In genomic region chr2:133843551-133843950, GRCh38 we compare ENCODE assay signal across 10 cellular contexts.
"Had no signal": no experiment of that assay in that cellular context is flagged by ENCODE, and none has a peak within 500 bp of the region (broad histone marks: within the 10 kb centered on the region; RNA-seq: fewer than 3 reads in every experiment).

No MANE protein-coding gene starts in this region.

- H3K36me3 ChIP-seq: gastroesophageal sphincter, lower lobe of right lung, right atrium auricular region, thoracic aorta had no signal

- H3K9me3 ChIP-seq: gastroesophageal sphincter, lower lobe of right lung, right atrium auricular region, thoracic aorta had no signal

- H3K36me3 Mint-ChIP-seq: activated CD8-positive, alpha-beta memory T cell treated with anti-CD3 and anti-CD28 coated beads, Interleukin-2, amount 10 ng/mL, durations not matched to agents 7 days and 5 days; activated naive CD8-positive, alpha-beta T cell treated with anti-CD3 and anti-CD28 coated beads for 36 hours had no signal

- H3K27ac Mint-ChIP-seq: activated CD8-positive, alpha-beta memory T cell treated with anti-CD3 and anti-CD28 coated beads, Interleukin-2, amount 10 ng/mL, durations not matched to agents 7 days and 5 days; activated naive CD8-positive, alpha-beta T cell treated with anti-CD3 and anti-CD28 coated beads for 36 hours; activated T-cell treated with anti-CD3 and anti-CD28 coated beads, Interleukin-2, amount 50 U/mL, for 24 hours; stimulated activated naive CD8-positive, alpha-beta T cell treated with anti-CD3 and anti-CD28 coated beads, Interleukin-15, amount 100 ng/mL, for 72 hours had no signal

- H3K27me3 ChIP-seq: right atrium auricular region had no signal

- H3K4me1 Mint-ChIP-seq: activated CD8-positive, alpha-beta memory T cell treated with anti-CD3 and anti-CD28 coated beads, Interleukin-2, amount 10 ng/mL, durations not matched to agents 7 days and 5 days had no signal

- H3K9me3 Mint-ChIP-seq: activated naive CD8-positive, alpha-beta T cell treated with anti-CD3 and anti-CD28 coated beads for 36 hours; activated T-cell treated with anti-CD3 and anti-CD28 coated beads, Interleukin-2, amount 50 U/mL, for 24 hours; stimulated activated naive CD8-positive, alpha-beta T cell treated with anti-CD3 and anti-CD28 coated beads, Interleukin-15, amount 100 ng/mL, for 72 hours had no signal

- H3K9ac ChIP-seq: parathyroid adenoma had no signal

- H3K79me2 ChIP-seq: parathyroid adenoma had no signal

- H3K27ac ChIP-seq: gastroesophageal sphincter, lower lobe of right lung, parathyroid adenoma, right atrium auricular region, thoracic aorta had no signal

- H3K4me1 ChIP-seq: gastroesophageal sphincter, parathyroid adenoma had no signal

- H2AFZ ChIP-seq: parathyroid adenoma had no signal

- H3K4me3 ChIP-seq: gastroesophageal sphincter, lower lobe of right lung, right atrium auricular region, skin epidermis, thoracic aorta had no signal

- H3K4me3 Mint-ChIP-seq: activated CD8-positive, alpha-beta memory T cell treated with anti-CD3 and anti-CD28 coated beads, Interleukin-2, amount 10 ng/mL, durations not matched to agents 7 days and 5 days; activated naive CD8-positive, alpha-beta T cell treated with anti-CD3 and anti-CD28 coated beads for 36 hours; activated T-cell treated with anti-CD3 and anti-CD28 coated beads, Interleukin-2, amount 50 U/mL, for 24 hours; stimulated activated naive CD8-positive, alpha-beta T cell treated with anti-CD3 and anti-CD28 coated beads, Interleukin-15, amount 100 ng/mL, for 72 hours had no signal
